In genomic region chr16:29268956-29269811, GRCh38 we compare ENCODE assay signal across 7 cellular contexts.
DNase-seq lines count a peak whose midpoint lies in the region; TF ChIP-seq lines count a peak whose summit lies in the region.
"Not testable (repeated sequence)": the region's sequence is repeated elsewhere in the genome, so short reads cannot be mapped to it uniquely, and the experiment has no call there.

No MANE protein-coding gene starts in this region.

- H3K4me1 ChIP-seq in mammary epithelial cell (ENCODE audit: insufficient read depth, low read length) (peaks cover 57% of the 10 kb centered on the region), sigmoid colon (peaks cover 0 to 49% (median 43%) of the 10 kb centered on the region in 4 donors)

- not testable (repeated sequence) for H3K79me2 ChIP-seq in mammary epithelial cell (ENCODE audit: insufficient read depth, low read length)

- BruUV-seq in mammary epithelial cell (replicated peaks; lab: Mats Ljungman, UMichigan) = not testable (repeated sequence)

- in situ Hi-C loops in mammary epithelial cell (cut with MboI; ENCODE audit: low sequenced_read_pairs in 2 of 2) = not testable (repeated sequence)

- not testable (repeated sequence) for TF ChIP-seq POLR2A in sigmoid colon (IDR thresholded peaks at IDR 0.05)

- not testable (repeated sequence) for TF ChIP-seq EP300 in sigmoid colon (IDR thresholded peaks at IDR 0.05)

- not testable (repeated sequence) for H3K36me3 ChIP-seq in mammary epithelial cell (ENCODE audit: insufficient read depth, low read length); sigmoid colon

- DNase-seq in GM03348 (ENCODE audit: low spot score) = peak; percentile 60
- DNase-seq in M059J (ENCODE audit: low read depth) = peak; percentile 91
- peak; percentile 90 for DNase-seq in T1000 (lab: John Stamatoyannopoulos, UW)
- peak; percentile 68 for DNase-seq in mammary epithelial cell
- DNase-seq in fibroblast of peridontal ligament (ENCODE audit: extremely low read depth) = peak; percentile 79
- DNase-seq in kidney glomerular epithelial cell (lab: John Stamatoyannopoulos, UW) = peak; percentile 72
- DNase-seq in sigmoid colon = peak; percentile 88

- 20% methylated on average over 7 of the region's 12 CpGs for WGBS in mammary epithelial cell (ENCODE audit: low coverage, missing lambda C conversion rate)
- 66 to 71% methylated on average over 11 to 12 of the region's 12 CpGs for WGBS in sigmoid colon, 2 donors

- H3K9me3 ChIP-seq in mammary epithelial cell (replicated peaks; ENCODE audit: insufficient read depth, low read length); sigmoid colon: not testable (repeated sequence)

- not testable (repeated sequence) for H2AFZ ChIP-seq in mammary epithelial cell (ENCODE audit: low read depth, low read length)

- H3K4me3 ChIP-seq in mammary epithelial cell (replicated peaks in 1 of 3; ENCODE audit: insufficient read depth in 1 of 3, low read depth in 2 of 3, low read length in 3 of 3); sigmoid colon: not testable (repeated sequence)

- CTCF ChIA-PET in mammary epithelial cell (lab: Charles Lee; ENCODE audit: low non-redundant PET) = not testable (repeated sequence)

- H3K27me3 ChIP-seq in mammary epithelial cell (ENCODE audit: insufficient read depth, low read length); sigmoid colon: not testable (repeated sequence)

- intact Hi-C loops in mammary epithelial cell (cut with micrococcal nuclease); sigmoid colon (cut with DNase I): not testable (repeated sequence)

- not testable (repeated sequence) for H3K9ac ChIP-seq in mammary epithelial cell (ENCODE audit: insufficient read depth, low read length)

- H3K27ac ChIP-seq in mammary epithelial cell (ENCODE audit: insufficient read depth, low read depth, low read length) (peak overlapping the region; percentile 55), sigmoid colon (peak overlapping the region; percentile 49 to 81 (median 74))

- dilution Hi-C loops in mammary epithelial cell (cut with HindIII; ENCODE audit: low sequenced_read_pairs) = not testable (repeated sequence)

- not testable (repeated sequence) for H4K20me1 ChIP-seq in mammary epithelial cell (ENCODE audit: insufficient read depth, low read length)

- not testable (repeated sequence) for H3K4me2 ChIP-seq in mammary epithelial cell (ENCODE audit: insufficient read depth, low read depth, low read length)

- not testable (repeated sequence) for TF ChIP-seq CTCF in mammary epithelial cell (conservative IDR thresholded peaks at IDR 0.05 in 1 of 2, IDR thresholded peaks at IDR 0.05 in 1 of 2; ENCODE audit: extremely low read depth in 1 of 2, insufficient read depth in 1 of 2, low read depth in 1 of 2, low read length in 2 of 2); sigmoid colon (IDR thresholded peaks at IDR 0.05)
